ENCODE assay signal across 8 cellular contexts in the genomic region with DNA sequence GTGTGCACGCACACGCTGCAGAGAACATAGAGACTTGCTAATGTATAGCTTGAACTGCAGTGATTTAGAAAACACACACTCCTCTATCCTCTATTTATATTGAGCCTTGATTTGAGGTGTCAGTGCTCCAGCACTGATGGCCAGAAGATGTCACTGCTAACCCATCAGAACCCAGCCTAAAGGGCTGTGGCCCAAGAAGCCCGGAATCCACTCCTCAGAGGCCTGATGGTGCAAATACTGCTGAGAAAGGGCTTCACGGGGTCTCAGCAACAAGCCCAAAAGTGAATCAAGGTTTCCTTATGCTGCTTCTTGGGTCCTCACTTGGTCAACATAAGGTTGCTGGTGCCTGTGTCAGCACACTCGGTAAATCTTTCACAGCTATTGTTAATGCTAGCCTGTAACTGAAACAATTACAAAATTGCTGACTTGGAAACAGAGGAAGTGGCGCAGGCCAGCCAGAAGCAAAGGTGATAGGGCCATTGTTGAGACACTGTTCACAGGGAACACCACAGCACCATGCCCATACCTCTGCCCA.
DNase-seq lines count a peak whose midpoint lies in the region; ATAC-seq and TF ChIP-seq lines count a peak whose summit lies in the region.

No MANE protein-coding gene starts in this region.

- peak overlapping the region in 1 of 3 donors; percentile 44 for H3K27ac ChIP-seq in right lobe of liver

- H3K4me1 ChIP-seq in right lobe of liver = peaks cover 0 to 25% (median 10%) of the 10 kb centered on the region in 4 donors

- peaks cover 0 to 5% (median 0%) of the 10 kb centered on the region in 4 donors for H3K36me3 ChIP-seq in right lobe of liver

- TF ChIP-seq POLR2A in right lobe of liver (IDR thresholded peaks at IDR 0.05) = no peak

- peak; percentile 78 to 85 (median 82) for TF ChIP-seq CTCF in right lobe of liver (IDR thresholded peaks at IDR 0.05)

- no peaks in the 10 kb centered on the region for H3K9me3 ChIP-seq in right lobe of liver

- no peak overlapping the region for H3K4me3 Mint-ChIP-seq in activated CD4-positive, alpha-beta T cell treated with anti-CD3 and anti-CD28 coated beads, Interleukin-2, amount 10 ng/mL, durations not matched to agents 7 days and 5 days

- peaks cover 44% of the 10 kb centered on the region for H3K36me3 Mint-ChIP-seq in activated CD4-positive, alpha-beta T cell treated with anti-CD3 and anti-CD28 coated beads, Interleukin-2, amount 10 ng/mL, durations not matched to agents 7 days and 5 days (ENCODE audit: low read depth)

- intact Hi-C loops in Right ventricle myocardium inferior (cut with DNase I) (loop anchor here (2.0 to 10.0 kb wide), 4 partner anchors 147 to 443 kb away; partner anchors contain the start of gene ZNF148), cardiac septum (cut with DNase I) (loop anchor here (1.0 to 10.0 kb wide), 4 partner anchors 147 to 442 kb away; partner anchors contain the start of gene ZNF148), right lobe of liver (cut with DNase I) (no loop called here)

- no peaks in the 10 kb centered on the region for H3K27me3 ChIP-seq in right lobe of liver

- H3K27me3 Mint-ChIP-seq in activated CD4-positive, alpha-beta T cell treated with anti-CD3 and anti-CD28 coated beads, Interleukin-2, amount 10 ng/mL, durations not matched to agents 7 days and 5 days = no peaks in the 10 kb centered on the region

- no peaks in the 10 kb centered on the region for H3K9me3 Mint-ChIP-seq in activated CD4-positive, alpha-beta T cell treated with anti-CD3 and anti-CD28 coated beads, Interleukin-2, amount 10 ng/mL, durations not matched to agents 7 days and 5 days

- H3K27ac Mint-ChIP-seq in activated CD4-positive, alpha-beta T cell treated with anti-CD3 and anti-CD28 coated beads, Interleukin-2, amount 10 ng/mL, durations not matched to agents 7 days and 5 days = peak overlapping the region; percentile 70

- ATAC-seq in Right ventricle myocardium inferior (peak; percentile 81), right lobe of liver (peak; percentile 81 to 90 (median 86)), HG03432 (IDR thresholded peaks at IDR 0.05; ENCODE audit: unreplicated experiment) (no peak)

- H3K4me1 Mint-ChIP-seq in activated CD4-positive, alpha-beta T cell treated with anti-CD3 and anti-CD28 coated beads, Interleukin-2, amount 10 ng/mL, durations not matched to agents 7 days and 5 days = peaks cover 24% of the 10 kb centered on the region

- no peak for DNase-seq in Right ventricle myocardium inferior (ENCODE audit: missing footprints)
- no peak for DNase-seq in cardiac septum (ENCODE audit: low spot score)
- DNase-seq in NCI-H146 (lab: John Stamatoyannopoulos, UW) = peak; percentile 72
- DNase-seq in activated CD4-positive, alpha-beta T cell treated with anti-CD3 and anti-CD28 coated beads, Interleukin-2, amount 10 ng/mL, durations not matched to agents 7 days and 5 days = peak; percentile 66
- DNase-seq in dermis blood vessel endothelial cell = peak; percentile 77
- DNase-seq in right lobe of liver = peak in 2 of 3 donors; percentile 54 to 68
- peak; percentile 4 for DNase-seq in stimulated activated CD8-positive, alpha-beta memory T cell treated with anti-CD3 and anti-CD28 coated beads, Interleukin-2, amount 100 ng/mL, for 48 hours (ENCODE audit: low read depth in 2 of 2)

- POLR2A ChIA-PET in activated CD4-positive, alpha-beta T cell treated with anti-CD3 and anti-CD28 coated beads, Interleukin-2, amount 10 ng/mL, durations not matched to agents 7 days and 5 days (lab: Charles Lee) = no interaction called here

- peak overlapping the region in 1 of 3 donors; percentile 27 for H3K4me3 ChIP-seq in right lobe of liver

- 25% methylated on average over 6 of the region's 6 CpGs for WGBS in right lobe of liver (ENCODE audit: insufficient coverage, low coverage, low lambda C conversion rate, missing lambda C conversion rate)

- CTCF ChIA-PET in activated CD4-positive, alpha-beta T cell treated with anti-CD3 and anti-CD28 coated beads, Interleukin-2, amount 10 ng/mL, durations not matched to agents 7 days and 5 days (lab: Charles Lee) = interaction anchor here (0.5 to 1.7 kb wide), 5 partner anchors 13 to 224 kb away, joined by 3 to 4 read pairs (median 3); no protein-coding TSS in a partner anchor

Comparison
In these comparisons a context has a peak if more than half of its experiments do, and no peak if none do; other contexts are left out.
1. DNase-seq: peak in NCI-H146 (single experiment), activated CD4-positive, alpha-beta T cell treated with anti-CD3 and anti-CD28 coated beads, Interleukin-2, amount 10 ng/mL, durations not matched to agents 7 days and 5 days (single experiment), dermis blood vessel endothelial cell (single experiment), right lobe of liver (2 of 3) and stimulated activated CD8-positive, alpha-beta memory T cell treated with anti-CD3 and anti-CD28 coated beads, Interleukin-2, amount 100 ng/mL, for 48 hours (2 of 2); none in Right ventricle myocardium inferior (single experiment) and cardiac septum (single experiment).
2. intact Hi-C loops: an anchor here in Right ventricle myocardium inferior (2.0 to 10.0 kb wide) and cardiac septum (1.0 to 10.0 kb wide); none called in right lobe of liver.